ENCODE assay signal across 31 cellular contexts in the genomic region with DNA sequence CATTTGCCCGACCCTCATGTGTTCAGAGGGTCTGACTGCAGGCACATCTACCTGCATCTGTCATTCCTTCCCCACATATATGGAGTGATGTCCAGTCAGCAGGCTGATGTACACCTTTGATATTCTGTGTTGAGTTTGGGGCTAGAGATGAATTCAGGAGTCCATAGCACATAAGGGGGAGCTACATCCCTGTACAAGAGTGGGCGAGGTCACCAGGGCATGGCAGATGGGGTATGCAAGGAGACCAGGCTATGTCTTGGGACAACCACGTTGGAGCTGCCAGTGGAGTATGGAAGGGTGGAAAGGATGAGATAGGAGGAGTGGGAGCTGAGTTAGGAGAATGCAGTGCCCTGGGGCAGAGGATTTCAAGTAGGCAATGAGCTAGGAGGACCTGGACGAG. TPM values are rescaled to one million over a fixed set of nuclear protein-coding genes. Genes with fewer than 3 reads are reported as not detected.
"Had no signal": no experiment of that assay in that cellular context is flagged by ENCODE, and none has a peak within 500 bp of the region (broad histone marks: within the 10 kb centered on the region; RNA-seq: fewer than 3 reads in every experiment).

No MANE protein-coding gene starts in this region.

- H3K4me3 Mint-ChIP-seq: natural killer cell treated with Interleukin-12 subunit alpha and Interleukin-12 subunit beta and Interleukin-15 and Interleukin-18, amount 100 ng/mL, for 72 hours; nephron progenitor cell; neural crest cell; stimulated activated effector memory CD8-positive, alpha-beta T cell treated with anti-CD3 and anti-CD28 coated beads, Interleukin-12 subunit alpha, Interleukin-12 subunit beta, amount 100 ng/mL, for 72 hours; stimulated activated naive B cell treated with anti-CD40 and anti-IgM and Interleukin-4, amounts not matched to agents 10 μg/mL and 1 μg/mL and 100 μg/mL, for 72 hours; stimulated activated naive CD8-positive, alpha-beta T cell treated with anti-CD3 and anti-CD28 coated beads, Interleukin-15, Interleukin-2, amounts not matched to agents 100 ng/mL and 50 ng/mL, for 24 hours; type B pancreatic cell had no signal

- H3K9me3 ChIP-seq: neutrophil, pancreas, psoas muscle, right lobe of liver, stomach, suprapubic skin, testis, tibial artery, transverse colon, upper lobe of right lung, uterus had no signal

- H3K4me3 ChIP-seq: pancreas, psoas muscle, right lobe of liver, sigmoid colon, stomach, suprapubic skin, testis, tibial artery, transverse colon, upper lobe of right lung, uterus had no signal

- ATAC-seq: naive thymus-derived CD8-positive, alpha-beta T cell; natural killer cell treated with Interleukin-12 subunit alpha and Interleukin-12 subunit beta and Interleukin-15 and Interleukin-18, amount 100 ng/mL, for 72 hours; pancreas; psoas muscle; right cardiac atrium; right lobe of liver; stimulated activated effector memory CD8-positive, alpha-beta T cell treated with anti-CD3 and anti-CD28 coated beads, Interleukin-12 subunit alpha, Interleukin-12 subunit beta, amount 100 ng/mL, for 72 hours; stimulated activated naive B cell treated with anti-CD40 and anti-IgM and Interleukin-4, amounts not matched to agents 10 μg/mL and 1 μg/mL and 100 μg/mL, for 72 hours; upper lobe of right lung had no signal

- H3K27me3 ChIP-seq: pancreas, right lobe of liver, suprapubic skin, testis, transverse colon, upper lobe of right lung, uterus had no signal

- DNase-seq: naive thymus-derived CD8-positive, alpha-beta T cell; nephron progenitor cell; nucleus accumbens; pancreas; posterior cingulate gyrus; psoas muscle; right cardiac atrium; right lobe of liver; sigmoid colon; small intestine; stimulated activated CD4-positive, alpha-beta T cell treated with anti-CD3 and anti-CD28 coated beads, Interleukin-15, amount 100 ng/mL, for 24 hours; stimulated activated CD4-positive, alpha-beta T cell treated with anti-CD3 and anti-CD28 coated beads, Interleukin-2, amount 100 ng/mL, for 24 hours; stimulated activated CD4-positive, alpha-beta T cell treated with anti-CD3 and anti-CD28 coated beads, Interleukin-2, amount 100 ng/mL, for 48 hours; stimulated activated CD4-positive, alpha-beta T cell treated with anti-CD3 and anti-CD28 coated beads, Interleukin-4, amount 100 ng/mL, for 24 hours; stimulated activated naive B cell treated with anti-CD40 and anti-IgM and Interleukin-4, amounts not matched to agents 10 μg/mL and 1 μg/mL and 100 μg/mL, for 72 hours; stimulated activated naive CD4-positive, alpha-beta T cell treated with Interleukin-2 at 50 U/mL for 16 hours; stomach; testis; tibial artery; transverse colon; upper lobe of right lung; uterus had no signal

- H3K27me3 Mint-ChIP-seq: naive thymus-derived CD8-positive, alpha-beta T cell had no signal

- H3K27ac Mint-ChIP-seq: natural killer cell treated with Interleukin-12 subunit alpha and Interleukin-12 subunit beta and Interleukin-15 and Interleukin-18, amount 100 ng/mL, for 72 hours; nephron progenitor cell; progenitor cell of endocrine pancreas; stimulated activated effector memory CD8-positive, alpha-beta T cell treated with anti-CD3 and anti-CD28 coated beads, Interleukin-12 subunit alpha, Interleukin-12 subunit beta, amount 100 ng/mL, for 72 hours; stimulated activated naive B cell treated with anti-CD40 and anti-IgM and Interleukin-4, amounts not matched to agents 10 μg/mL and 1 μg/mL and 100 μg/mL, for 72 hours; stimulated activated naive CD8-positive, alpha-beta T cell treated with anti-CD3 and anti-CD28 coated beads, Interleukin-15, Interleukin-2, amounts not matched to agents 100 ng/mL and 50 ng/mL, for 24 hours; type B pancreatic cell had no signal

- H3K4me1 Mint-ChIP-seq: nephron progenitor cell; neural crest cell; stimulated activated effector memory CD8-positive, alpha-beta T cell treated with anti-CD3 and anti-CD28 coated beads, Interleukin-12 subunit alpha, Interleukin-12 subunit beta, amount 100 ng/mL, for 72 hours; stimulated activated naive B cell treated with anti-CD40 and anti-IgM and Interleukin-4, amounts not matched to agents 10 μg/mL and 1 μg/mL and 100 μg/mL, for 72 hours had no signal

- H3K27ac ChIP-seq: neutrophil, pancreas, psoas muscle, right lobe of liver, sigmoid colon, stomach, suprapubic skin, testis, tibial artery, upper lobe of right lung, uterus had no signal

- H3K36me3 Mint-ChIP-seq: stimulated activated effector memory CD8-positive, alpha-beta T cell treated with anti-CD3 and anti-CD28 coated beads, Interleukin-12 subunit alpha, Interleukin-12 subunit beta, amount 100 ng/mL, for 72 hours; type B pancreatic cell had no signal

- H3K36me3 ChIP-seq: neutrophil, pancreas, right lobe of liver, sigmoid colon, stomach, suprapubic skin, tibial artery, transverse colon, upper lobe of right lung, uterus had no signal

- FAIRE-seq: pancreas, small intestine had no signal

- H3K4me1 ChIP-seq: pancreas, psoas muscle, right lobe of liver, sigmoid colon, suprapubic skin, testis, tibial artery, upper lobe of right lung, uterus had no signal

RNA-seq across cellular contexts. Expression of gene SMPD3, which starts 15.0 kb away (rescaled TPM):
- total RNA-seq: osteocyte had no signal
